In the genomic region with DNA sequence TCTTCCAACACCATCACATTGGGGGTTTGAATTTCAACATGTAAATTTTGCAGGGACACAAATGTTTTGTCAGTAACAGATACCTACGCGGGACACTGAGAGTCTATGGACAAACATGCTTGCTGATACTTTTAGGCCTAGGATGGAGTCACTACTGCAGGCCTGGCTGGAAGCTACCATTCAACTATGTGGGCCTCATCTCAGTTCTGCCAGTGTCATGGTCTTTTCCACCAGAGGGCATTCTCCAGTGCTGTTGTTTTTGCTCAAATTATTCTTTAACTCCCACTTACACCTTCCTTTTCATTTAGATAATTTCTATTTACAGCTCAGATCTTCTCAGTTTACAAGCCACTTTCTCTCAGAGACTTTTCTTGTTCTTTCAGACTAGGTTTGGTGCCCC, we compare ENCODE assay signal across 16 cellular contexts. TPM values are rescaled to one million over a fixed set of nuclear protein-coding genes. Genes with fewer than 3 reads are reported as not detected.
DNase-seq lines count a peak whose midpoint lies in the region; ATAC-seq and TF ChIP-seq lines count a peak whose summit lies in the region.
"Had no signal": no experiment of that assay in that cellular context is flagged by ENCODE, and none has a peak within 500 bp of the region (broad histone marks: within the 10 kb centered on the region; RNA-seq: fewer than 3 reads in every experiment).

No MANE protein-coding gene starts in this region.

- no peaks in the 10 kb centered on the region for H4K20me1 ChIP-seq in Loucy (ENCODE audit: insufficient read depth, low read length, poor library complexity, severe bottlenecking)
- H4K20me1 ChIP-seq: BLaER1 treated with 17β-estradiol and CSF1 and Interleukin-3, amounts not matched to agents 10 nM and 100 nM had no signal

- no peak overlapping the region for H3K4me3 Mint-ChIP-seq in activated naive CD4-positive, alpha-beta T cell treated with anti-CD3 and anti-CD28 coated beads, Interleukin-2, amount 10 ng/mL, durations not matched to agents 7 days and 5 days
- H3K4me3 Mint-ChIP-seq in endodermal cell, result no peak overlapping the region
- no peak overlapping the region for H3K4me3 Mint-ChIP-seq in nephron progenitor cell
- H3K4me3 Mint-ChIP-seq: CD8-positive, alpha-beta T cell had no signal

- H3K4me1 ChIP-seq in Loucy (ENCODE audit: insufficient read depth, low read length, poor library complexity, severe bottlenecking) (no peaks in the 10 kb centered on the region), endodermal cell (ENCODE audit: control insufficient read depth, insufficient read depth, low read length) (peaks cover 7% of the 10 kb centered on the region)

- H3K4me2 ChIP-seq in Loucy (ENCODE audit: low read depth, low read length, poor library complexity, severe bottlenecking), result no peak overlapping the region
- H3K4me2 ChIP-seq: BLaER1 treated with 17β-estradiol and CSF1 and Interleukin-3, amounts not matched to agents 10 nM and 100 nM had no signal

- no peaks in the 10 kb centered on the region for H3F3A ChIP-seq in Loucy (ENCODE audit: low read depth)

- H3K4me1 Mint-ChIP-seq in activated naive CD4-positive, alpha-beta T cell treated with anti-CD3 and anti-CD28 coated beads, Interleukin-2, amount 10 ng/mL, durations not matched to agents 7 days and 5 days, result no peaks in the 10 kb centered on the region
- H3K4me1 Mint-ChIP-seq in endodermal cell, result peaks cover 24% of the 10 kb centered on the region
- H3K4me1 Mint-ChIP-seq in nephron progenitor cell, result no peaks in the 10 kb centered on the region

- DNase-seq in activated naive CD4-positive, alpha-beta T cell treated with anti-CD3 and anti-CD28 coated beads, Interleukin-2, amount 10 ng/mL, durations not matched to agents 7 days and 5 days, result no peak
- DNase-seq in activated naive CD4-positive, alpha-beta T cell treated with anti-CD3 and anti-CD28 coated beads, Interleukin-2, amount 50 U/mL, for 72 hours (ENCODE audit: low spot score in 2 of 2), result no peak
- DNase-seq in endodermal cell (no peak), nephron progenitor cell (no peak), coronary artery (ENCODE audit: low spot score) (no peak)
- DNase-seq: 8988T; CD8-positive, alpha-beta T cell; DMS 273 treated with DMSO at 0.1 percent for 48 hours; DMS79; GDM1; GOT3; H7 had no signal

- CTCF ChIA-PET in activated naive CD4-positive, alpha-beta T cell treated with anti-CD3 and anti-CD28 coated beads, Interleukin-2, amount 10 ng/mL, durations not matched to agents 7 days and 5 days (lab: Charles Lee), result no interaction called here

- TF ChIP-seq CTCF in Loucy (conservative IDR thresholded peaks at IDR 0.05; ENCODE audit: low read length), result peak; percentile 37
- TF ChIP-seq CTCF in endodermal cell (conservative IDR thresholded peaks at IDR 0.05), result peak; percentile 47
- TF ChIP-seq CTCF in nephron progenitor cell (IDR thresholded peaks at IDR 0.05), result no peak
- no peak for TF ChIP-seq CTCF in coronary artery (IDR thresholded peaks at IDR 0.05)

- H3K9ac ChIP-seq in Loucy (ENCODE audit: low read depth, low read length, poor library complexity, severe bottlenecking), result no peak overlapping the region
- H3K9ac ChIP-seq in endodermal cell (ENCODE audit: extremely low read depth, low read length, poor library complexity, severe bottlenecking), result no peak overlapping the region
- H3K9ac ChIP-seq: BLaER1 treated with 17β-estradiol and CSF1 and Interleukin-3, amounts not matched to agents 10 nM and 100 nM had no signal

- WGBS in endodermal cell (ENCODE audit: insufficient coverage in 1 of 2, insufficient read length in 1 of 2), 2 experiments, result 36 to 49% methylated on average over 2 of the region's 2 CpGs

- no peaks in the 10 kb centered on the region for H3K79me2 ChIP-seq in Loucy (ENCODE audit: insufficient read depth, low read length)

- H3K36me3 Mint-ChIP-seq in activated naive CD4-positive, alpha-beta T cell treated with anti-CD3 and anti-CD28 coated beads, Interleukin-2, amount 10 ng/mL, durations not matched to agents 7 days and 5 days, result no peaks in the 10 kb centered on the region
- H3K36me3 Mint-ChIP-seq in activated naive CD4-positive, alpha-beta T cell treated with anti-CD3 and anti-CD28 coated beads, Interleukin-2, amount 50 U/mL, for 72 hours, result no peaks in the 10 kb centered on the region
- H3K36me3 Mint-ChIP-seq in endodermal cell (ENCODE audit: low read depth), result peaks cover 45% of the 10 kb centered on the region
- peaks cover 11% of the 10 kb centered on the region for H3K36me3 Mint-ChIP-seq in nephron progenitor cell (ENCODE audit: low read depth)
- H3K36me3 Mint-ChIP-seq: CD8-positive, alpha-beta T cell had no signal

- no peaks in the 10 kb centered on the region for H3K36me3 ChIP-seq in Loucy (ENCODE audit: insufficient read depth, low read length)
- H3K36me3 ChIP-seq in endodermal cell (ENCODE audit: control insufficient read depth, insufficient read depth, low read length), result peaks cover 15% of the 10 kb centered on the region
- H3K36me3 ChIP-seq: BLaER1 treated with 17β-estradiol and CSF1 and Interleukin-3, amounts not matched to agents 10 nM and 100 nM had no signal

- H3K27ac ChIP-seq in endodermal cell (ENCODE audit: low read depth, low read length) (no peak overlapping the region), coronary artery (no peak overlapping the region)
- H3K27ac ChIP-seq: BLaER1 treated with 17β-estradiol and CSF1 and Interleukin-3, amounts not matched to agents 10 nM and 100 nM had no signal

- H3K4me3 ChIP-seq in Loucy (ENCODE audit: low read length, poor library complexity, severe bottlenecking), result no peak overlapping the region
- H3K4me3 ChIP-seq in endodermal cell (ENCODE audit: low read length), result no peak overlapping the region
- no peak overlapping the region for H3K4me3 ChIP-seq in coronary artery
- H3K4me3 ChIP-seq: BLaER1 treated with 17β-estradiol and CSF1 and Interleukin-3, amounts not matched to agents 10 nM and 100 nM had no signal

- H3K9me3 Mint-ChIP-seq in activated naive CD4-positive, alpha-beta T cell treated with anti-CD3 and anti-CD28 coated beads, Interleukin-2, amount 10 ng/mL, durations not matched to agents 7 days and 5 days, result no peaks in the 10 kb centered on the region
- H3K9me3 Mint-ChIP-seq in activated naive CD4-positive, alpha-beta T cell treated with anti-CD3 and anti-CD28 coated beads, Interleukin-2, amount 50 U/mL, for 72 hours, result peaks cover 3 to 6% of the 10 kb centered on the region in 2 donors
- H3K9me3 Mint-ChIP-seq in endodermal cell (no peaks in the 10 kb centered on the region), nephron progenitor cell (peaks cover 10% of the 10 kb centered on the region)

- peak overlapping the region; percentile 26 for H3K27ac Mint-ChIP-seq in activated naive CD4-positive, alpha-beta T cell treated with anti-CD3 and anti-CD28 coated beads, Interleukin-2, amount 10 ng/mL, durations not matched to agents 7 days and 5 days
- H3K27ac Mint-ChIP-seq in activated naive CD4-positive, alpha-beta T cell treated with anti-CD3 and anti-CD28 coated beads, Interleukin-2, amount 50 U/mL, for 72 hours, result no peak overlapping the region
- H3K27ac Mint-ChIP-seq in endodermal cell, result no peak overlapping the region
- H3K27ac Mint-ChIP-seq in nephron progenitor cell, result peak overlapping the region; percentile 69
- H3K27ac Mint-ChIP-seq: CD8-positive, alpha-beta T cell had no signal

- no peak for ATAC-seq in activated naive CD4-positive, alpha-beta T cell treated with anti-CD3 and anti-CD28 coated beads, Interleukin-2, amount 50 U/mL, for 72 hours
- ATAC-seq in GM21528 (IDR thresholded peaks at IDR 0.05; ENCODE audit: low FRiP score, unreplicated experiment) (no peak), HG02610 (IDR thresholded peaks at IDR 0.05; ENCODE audit: unreplicated experiment) (no peak)
- ATAC-seq: CD8-positive, alpha-beta T cell had no signal

- H3K27me3 Mint-ChIP-seq in activated naive CD4-positive, alpha-beta T cell treated with anti-CD3 and anti-CD28 coated beads, Interleukin-2, amount 10 ng/mL, durations not matched to agents 7 days and 5 days, result peaks cover 1% of the 10 kb centered on the region
- no peaks in the 10 kb centered on the region for H3K27me3 Mint-ChIP-seq in endodermal cell (ENCODE audit: insufficient read depth)
- no peaks in the 10 kb centered on the region for H3K27me3 Mint-ChIP-seq in nephron progenitor cell (ENCODE audit: low read depth, poor library complexity)

- no peaks in the 10 kb centered on the region for H3K9me3 ChIP-seq in Loucy (ENCODE audit: insufficient read depth, low read depth, low read length)
- peaks cover 7% of the 10 kb centered on the region for H3K9me3 ChIP-seq in endodermal cell (ENCODE audit: control insufficient read depth, low read length)

- no peak overlapping the region for H2AFZ ChIP-seq in Loucy (ENCODE audit: low read length)

- H3K9me2 ChIP-seq in Loucy (replicated peaks; ENCODE audit: low read depth, low read length), result no peaks in the 10 kb centered on the region

- H3K27me3 ChIP-seq in Loucy (ENCODE audit: insufficient read depth, low read length, poor library complexity, severe bottlenecking) (no peaks in the 10 kb centered on the region), endodermal cell (ENCODE audit: control insufficient read depth, insufficient read depth, low read length, poor library complexity, severe bottlenecking) (no peaks in the 10 kb centered on the region)
- H3K27me3 ChIP-seq: BLaER1 treated with 17β-estradiol and CSF1 and Interleukin-3, amounts not matched to agents 10 nM and 100 nM had no signal

RNA-seq across cellular contexts. Expression of a gene that starts 7.0 kb away (rescaled TPM):
- total RNA-seq in activated naive CD4-positive, alpha-beta T cell treated with anti-CD3 and anti-CD28 coated beads, Interleukin-2, amount 50 U/mL, for 72 hours, result 1 to 10 TPM; 1.0 to 5.4 TPM
- total RNA-seq in endodermal cell, result 100 to 1,000 TPM in 1 of 2 donors, 10 to 100 TPM in 1; 70.0 to 124 TPM
- 25.6 TPM for polyA plus RNA-seq in endodermal cell (2013, experiment 1 of 2)
- 26.7 TPM for polyA plus RNA-seq in endodermal cell (2013, experiment 2 of 2)
- total RNA-seq: CD8-positive, alpha-beta T cell had no signal

Comparison
In these comparisons a context has a peak if more than half of its experiments do, and no peak if none do; other contexts are left out.
1. H3K27ac Mint-ChIP-seq: peak in activated naive CD4-positive, alpha-beta T cell treated with anti-CD3 and anti-CD28 coated beads, Interleukin-2, amount 10 ng/mL, durations not matched to agents 7 days and 5 days (single experiment) and nephron progenitor cell (single experiment); none in activated naive CD4-positive, alpha-beta T cell treated with anti-CD3 and anti-CD28 coated beads, Interleukin-2, amount 50 U/mL, for 72 hours (0 of 2) and endodermal cell (single experiment).
2. CTCF ChIP-seq: peak in Loucy (single experiment) and endodermal cell (single experiment); none in nephron progenitor cell (single experiment) and coronary artery (single experiment).
3. RNA of a gene that starts 7.0 kb away (total RNA-seq): 70.0 to 124 TPM in endodermal cell; 1.0 to 5.4 TPM in activated naive CD4-positive, alpha-beta T cell treated with anti-CD3 and anti-CD28 coated beads, Interleukin-2, amount 50 U/mL, for 72 hours; every median in the first group is over 10 times any median in the second.